ENCODE assay signal across 13 cellular contexts in the genomic region with DNA sequence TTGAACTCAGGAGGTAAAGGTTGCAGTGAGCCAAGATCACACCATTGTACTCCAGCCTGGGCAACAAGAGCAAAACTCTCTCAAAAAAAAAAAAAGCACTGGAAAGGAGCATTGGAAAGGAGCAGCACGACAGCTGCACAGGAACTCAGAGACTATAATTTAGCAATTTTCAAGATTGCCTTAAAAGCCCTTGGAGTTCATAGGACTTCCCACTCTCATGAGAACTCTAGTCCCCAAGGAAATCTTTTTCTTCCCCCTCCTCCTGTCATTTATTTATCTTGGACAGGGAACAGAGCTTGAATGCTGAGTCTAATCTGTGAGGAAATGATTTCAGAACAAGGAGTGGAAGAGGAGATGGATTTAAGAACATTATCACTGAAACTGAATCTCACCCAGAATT.
DNase-seq lines count a peak whose midpoint lies in the region; ATAC-seq and TF ChIP-seq lines count a peak whose summit lies in the region.
"Had no signal": no experiment of that assay in that cellular context is flagged by ENCODE, and none has a peak within 500 bp of the region (broad histone marks: within the 10 kb centered on the region; RNA-seq: fewer than 3 reads in every experiment).

No MANE protein-coding gene starts in this region.

- 60% methylated on average over 1 of the region's 1 CpG for WGBS in esophagus muscularis mucosa

- intact Hi-C loops in esophagus muscularis mucosa (cut with DNase I): no loop called here

- 0 out of 2 replicates have a peak, but pooled peaks cover 3% of the 10 kb centered on the region for H3K27me3 ChIP-seq in ACC112 (ENCODE audit: insufficient read depth, low read length)
- no peaks in the 10 kb centered on the region for H3K27me3 ChIP-seq in esophagus muscularis mucosa

- ATAC-seq in GM21619 (IDR thresholded peaks at IDR 0.05; ENCODE audit: unreplicated experiment) (no peak), GM21423 (IDR thresholded peaks at IDR 0.05; ENCODE audit: unreplicated experiment) (no peak)
- ATAC-seq: activated naive CD4-positive, alpha-beta T cell treated with anti-CD3 and anti-CD28 coated beads, Interleukin-2, amount 50 U/mL, for 72 hours had no signal

- peak; percentile 82 for DNase-seq in NCI-H2227 (lab: John Stamatoyannopoulos, UW; ENCODE audit: unreplicated experiment)
- DNase-seq in esophagus muscularis mucosa (ENCODE audit: extremely low spot score): no peak
- DNase-seq in myocyte (ENCODE audit: low read depth): peak; percentile 89
- DNase-seq in caudate nucleus (lab: John Stamatoyannopoulos, UW): no peak
- DNase-seq in SIG-M5 treated with dmso at 0.1 percent for 504 hours (lab: John Stamatoyannopoulos, UW; ENCODE audit: unreplicated experiment): no peak
- DNase-seq: activated CD8-positive, alpha-beta memory T cell treated with anti-CD3 and anti-CD28 coated beads, Interleukin-2, amount 50 U/mL, for 48 hours; KG1; NCI-H1930; SK-N-SH had no signal

- no peak for TF ChIP-seq EP300 in esophagus muscularis mucosa (IDR thresholded peaks at IDR 0.05)

- no peak for TF ChIP-seq CTCF in esophagus muscularis mucosa (IDR thresholded peaks at IDR 0.05)

- peaks cover 30% of the 10 kb centered on the region for H3K4me1 ChIP-seq in ACC112 (ENCODE audit: control insufficient read depth, insufficient read depth, low read length, unreplicated experiment)
- peaks cover 15 to 39% (median 29%) of the 10 kb centered on the region in 4 donors for H3K4me1 ChIP-seq in esophagus muscularis mucosa

- no peak overlapping the region for H2AFZ ChIP-seq in ACC112 (ENCODE audit: low read length, unreplicated experiment)

- H3K4me3 ChIP-seq in ACC112 (ENCODE audit: low read depth, low read length) (no peak overlapping the region), esophagus muscularis mucosa (no peak overlapping the region)

- H3K27ac ChIP-seq in ACC112 (ENCODE audit: low read depth, low read length): peak overlapping the region; percentile 35
- H3K27ac ChIP-seq in esophagus muscularis mucosa (replicated peaks in 1 of 4): peak overlapping the region; percentile 34 to 60 (median 54)
- no peak overlapping the region for H3K27ac ChIP-seq in caudate nucleus (ENCODE audit: low read depth, low read length)

- no peaks in the 10 kb centered on the region for H3K79me2 ChIP-seq in ACC112 (ENCODE audit: control insufficient read depth, insufficient read depth, low read length, unreplicated experiment)

- TF ChIP-seq POLR2A in esophagus muscularis mucosa (IDR thresholded peaks at IDR 0.05; ENCODE audit: low read depth): no peak

- H3K36me3 ChIP-seq in ACC112 (ENCODE audit: insufficient read depth, low read length) (no peaks in the 10 kb centered on the region), esophagus muscularis mucosa (no peaks in the 10 kb centered on the region)

- H3K9me3 ChIP-seq in esophagus muscularis mucosa: no peaks in the 10 kb centered on the region
- H3K9me3 ChIP-seq: SK-N-SH had no signal

Comparison
In these comparisons a context has a peak if more than half of its experiments do, and no peak if none do; other contexts are left out.
1. DNase-seq: peak in NCI-H2227 (single experiment) and myocyte (single experiment); none in esophagus muscularis mucosa (single experiment), caudate nucleus (0 of 61) and SIG-M5 treated with dmso at 0.1 percent for 504 hours (single experiment).